In the genomic region with DNA sequence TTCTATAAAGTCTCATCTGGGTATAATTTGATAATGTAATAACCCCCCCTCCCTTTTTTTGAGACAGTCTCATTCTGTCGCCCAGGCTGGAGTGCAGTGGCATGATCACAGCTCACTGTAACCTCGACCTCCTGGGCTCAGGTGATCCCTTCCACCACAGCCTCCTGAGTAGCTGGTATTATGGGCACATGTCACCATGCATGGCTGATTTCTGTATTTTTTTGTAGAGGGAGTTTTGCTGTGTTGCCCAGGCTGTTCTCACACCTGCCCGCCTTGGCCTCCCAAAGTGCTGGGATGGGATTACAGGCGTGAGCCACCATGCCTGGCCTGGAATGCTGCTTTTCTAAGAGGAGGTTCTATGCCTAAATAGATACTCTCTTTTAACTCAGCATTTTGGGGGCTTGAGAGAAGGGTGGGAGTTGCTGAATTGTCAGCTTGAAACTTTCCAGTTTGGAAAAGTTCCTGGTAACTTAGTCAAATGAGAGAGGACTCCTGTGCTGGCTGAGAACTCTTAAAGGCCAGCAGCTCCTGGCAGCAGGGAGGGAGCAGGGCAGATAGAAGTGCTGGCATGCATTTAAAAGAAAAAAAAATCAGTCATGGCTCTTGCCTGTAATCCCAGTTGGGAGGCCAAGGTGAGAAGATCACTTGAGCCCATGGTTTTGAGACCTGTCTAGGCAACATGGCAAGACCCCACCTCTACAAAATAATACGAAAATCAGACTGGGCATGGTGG, we compare ENCODE assay signal across 13 cellular contexts. TPM values are rescaled to one million over a fixed set of nuclear protein-coding genes. Genes with fewer than 3 reads are reported as not detected.
DNase-seq lines count a peak whose midpoint lies in the region; ATAC-seq, FAIRE-seq and TF ChIP-seq lines count a peak whose summit lies in the region.
"Had no signal": no experiment of that assay in that cellular context is flagged by ENCODE, and none has a peak within 500 bp of the region (broad histone marks: within the 10 kb centered on the region; RNA-seq: fewer than 3 reads in every experiment).

No MANE protein-coding gene starts in this region.

- no peak overlapping the region for H3K27ac Mint-ChIP-seq in GM23338
- peak overlapping the region; percentile 76 for H3K27ac Mint-ChIP-seq in endodermal cell
- peak overlapping the region in 9 of 10 donors; percentile 4 to 85 (median 56) for H3K27ac Mint-ChIP-seq in naive thymus-derived CD8-positive, alpha-beta T cell
- H3K27ac Mint-ChIP-seq: activated naive CD4-positive, alpha-beta T cell treated with anti-CD3 and anti-CD28 coated beads, Interleukin-2, amount 50 U/mL, for 24 hours; CD8-positive, alpha-beta T cell had no signal

- H3K4me3 ChIP-seq in GM23338 (no peak overlapping the region), endodermal cell (ENCODE audit: low read length) (peak overlapping the region; percentile 81)
- H3K4me3 ChIP-seq: colonic mucosa, MG63 had no signal

- peak; percentile 23 for DNase-seq in COLO668 (lab: John Stamatoyannopoulos, UW; ENCODE audit: unreplicated experiment)
- no peak for DNase-seq in GM23338 (ENCODE audit: low spot score)
- DNase-seq in endodermal cell = no peak
- no peak for DNase-seq in naive thymus-derived CD8-positive, alpha-beta T cell
- DNase-seq in D341Med (ENCODE audit: low spot score) = no peak
- DNase-seq in SHP77 (lab: John Stamatoyannopoulos, UW) = no peak
- no peak for DNase-seq in left lobe of liver (ENCODE audit: low spot score)
- DNase-seq in H54 (ENCODE audit: insufficient read length, low spot score) = no peak
- DNase-seq: CD8-positive, alpha-beta T cell; colonic mucosa; MG63; SW 1271 had no signal

- H3K79me2 ChIP-seq in GM23338 (replicated peaks; ENCODE audit: insufficient read depth) = peaks cover 80% of the 10 kb centered on the region

- H2AFZ ChIP-seq in GM23338 = no peak overlapping the region

- no peaks in the 10 kb centered on the region for H3K9me2 ChIP-seq in GM23338 (ENCODE audit: insufficient read depth)

- H3F3A ChIP-seq in GM23338 (replicated peaks; ENCODE audit: low read depth) = no peaks in the 10 kb centered on the region

- no peak for FAIRE-seq in H54 (lab: Jason Lieb, UNC)

- TF ChIP-seq POLR2A in H54 (IDR thresholded peaks at IDR 0.05; ENCODE audit: low read depth, low read length) = no peak

- ATAC-seq in GM23338 = no peak; the same call in 2 of the 3 replicates
- no peak for ATAC-seq in naive thymus-derived CD8-positive, alpha-beta T cell
- ATAC-seq in left lobe of liver = no peak
- ATAC-seq: CD8-positive, alpha-beta T cell had no signal

- H3K9me3 Mint-ChIP-seq in GM23338 = no peaks in the 10 kb centered on the region
- no peaks in the 10 kb centered on the region for H3K9me3 Mint-ChIP-seq in endodermal cell
- no peaks in the 10 kb centered on the region for H3K9me3 Mint-ChIP-seq in naive thymus-derived CD8-positive, alpha-beta T cell
- H3K9me3 Mint-ChIP-seq: activated naive CD4-positive, alpha-beta T cell treated with anti-CD3 and anti-CD28 coated beads, Interleukin-2, amount 50 U/mL, for 24 hours; CD8-positive, alpha-beta T cell had no signal

- H3K36me3 Mint-ChIP-seq in GM23338 (ENCODE audit: low read depth) (peaks cover 30% of the 10 kb centered on the region; the same call in 2 of the 3 replicates), endodermal cell (ENCODE audit: low read depth) (peaks cover 74% of the 10 kb centered on the region)
- peaks cover 0 to 10% (median 4%) of the 10 kb centered on the region in 3 donors for H3K36me3 Mint-ChIP-seq in naive thymus-derived CD8-positive, alpha-beta T cell

- peaks cover 2% of the 10 kb centered on the region for H3K27me3 Mint-ChIP-seq in GM23338 (ENCODE audit: insufficient read depth, low read depth, poor library complexity)
- no peaks in the 10 kb centered on the region for H3K27me3 Mint-ChIP-seq in endodermal cell (ENCODE audit: insufficient read depth)
- no peaks in the 10 kb centered on the region for H3K27me3 Mint-ChIP-seq in naive thymus-derived CD8-positive, alpha-beta T cell
- H3K27me3 Mint-ChIP-seq: activated naive CD4-positive, alpha-beta T cell treated with anti-CD3 and anti-CD28 coated beads, Interleukin-2, amount 50 U/mL, for 24 hours had no signal

- H3K4me2 ChIP-seq in GM23338 = no peak overlapping the region

- POLR2A ChIA-PET in naive thymus-derived CD8-positive, alpha-beta T cell (lab: Charles Lee) = interaction anchor here (0.5 to 0.6 kb wide), 2 partner anchors 27 kb away, joined by 3 to 4 read pairs; no protein-coding TSS in a partner anchor

- peak overlapping the region; percentile 56 for H3K9ac ChIP-seq in endodermal cell (ENCODE audit: extremely low read depth, low read length, poor library complexity, severe bottlenecking)

- H3K27ac ChIP-seq in GM23338 (ENCODE audit: low read depth) (0 out of 2 replicates have a peak overlapping the region, but pooled peaks have one; percentile 59), endodermal cell (ENCODE audit: low read depth, low read length) (no peak overlapping the region)
- H3K27ac ChIP-seq: colonic mucosa had no signal

- H3K9me3 ChIP-seq in endodermal cell (ENCODE audit: control insufficient read depth, low read length) = no peaks in the 10 kb centered on the region
- H3K9me3 ChIP-seq: colonic mucosa, MG63 had no signal

- H3K4me1 ChIP-seq in GM23338 (ENCODE audit: insufficient read depth) = peaks cover 8% of the 10 kb centered on the region; the same call in 1 of the 2 replicates
- peaks cover 5% of the 10 kb centered on the region for H3K4me1 ChIP-seq in endodermal cell (ENCODE audit: control insufficient read depth, insufficient read depth, low read length)
- H3K4me1 ChIP-seq: colonic mucosa had no signal

- peaks cover 56% of the 10 kb centered on the region for H4K20me1 ChIP-seq in GM23338 (replicated peaks; ENCODE audit: insufficient read depth)

- 91 to 92% methylated on average over 3 to 5 of the region's 5 CpGs for WGBS in endodermal cell (ENCODE audit: insufficient coverage in 1 of 2, insufficient read length in 1 of 2), 2 experiments

- TF ChIP-seq CTCF in GM23338 (conservative IDR thresholded peaks at IDR 0.05; ENCODE audit: low read depth in 2 of 2) = no peak
- TF ChIP-seq CTCF in endodermal cell (conservative IDR thresholded peaks at IDR 0.05) = no peak

- H3K36me3 ChIP-seq in GM23338 (ENCODE audit: insufficient read depth) (peaks cover 9% of the 10 kb centered on the region; the same call in 1 of the 2 replicates), endodermal cell (ENCODE audit: control insufficient read depth, insufficient read depth, low read length) (peaks cover 85% of the 10 kb centered on the region)
- H3K36me3 ChIP-seq: colonic mucosa had no signal

- H3K27me3 ChIP-seq in GM23338 (ENCODE audit: insufficient read depth) = no peaks in the 10 kb centered on the region
- H3K27me3 ChIP-seq in endodermal cell (ENCODE audit: control insufficient read depth, insufficient read depth, low read length, poor library complexity, severe bottlenecking) = no peaks in the 10 kb centered on the region
- H3K27me3 ChIP-seq: colonic mucosa, MG63 had no signal

- H3K4me1 Mint-ChIP-seq in GM23338 = peaks cover 9% of the 10 kb centered on the region
- peaks cover 7% of the 10 kb centered on the region for H3K4me1 Mint-ChIP-seq in endodermal cell
- H3K4me1 Mint-ChIP-seq in naive thymus-derived CD8-positive, alpha-beta T cell = peaks cover 15 to 53% (median 34%) of the 10 kb centered on the region in 4 donors

- H3K4me3 Mint-ChIP-seq in GM23338 = no peak overlapping the region
- peak overlapping the region; percentile 18 for H3K4me3 Mint-ChIP-seq in endodermal cell
- H3K4me3 Mint-ChIP-seq in naive thymus-derived CD8-positive, alpha-beta T cell = no peak overlapping the region
- H3K4me3 Mint-ChIP-seq: activated naive CD4-positive, alpha-beta T cell treated with anti-CD3 and anti-CD28 coated beads, Interleukin-2, amount 50 U/mL, for 24 hours; CD8-positive, alpha-beta T cell had no signal

TF ChIP-seq in GM23338, 12 proteins besides CTCF, POLR2A, EP300 and RAD21:
- TF ChIP-seq JUNB (IDR thresholded peaks at IDR 0.05; ENCODE audit: unreplicated experiment) = no peak
- TF ChIP-seq EZH2phosphoT487 (IDR thresholded peaks at IDR 0.05; ENCODE audit: unreplicated experiment) = no peak
- TF ChIP-seq NANOG (IDR thresholded peaks at IDR 0.05; ENCODE audit: borderline replicate concordance) = no peak
- no peak for TF ChIP-seq STAT1 (IDR thresholded peaks at IDR 0.05; ENCODE audit: unreplicated experiment)
- no peak for TF ChIP-seq ETS1 (IDR thresholded peaks at IDR 0.05)
- no peak for TF ChIP-seq CREB1 (CRISPR knock-in tag; IDR thresholded peaks at IDR 0.05; ENCODE audit: low read depth)
- no peak for TF ChIP-seq EZH2 (IDR thresholded peaks at IDR 0.05; ENCODE audit: low read depth, unreplicated experiment)
- no peak for TF ChIP-seq ZNF114 (CRISPR knock-in tag; IDR thresholded peaks at IDR 0.05)
- no peak for TF ChIP-seq POLR2AphosphoS5 (IDR thresholded peaks at IDR 0.05; ENCODE audit: low read depth)

RNA-seq across cellular contexts. Expression of gene NUDT4, which starts 13.0 kb away (rescaled TPM):
- total RNA-seq in GM23338 (2014; rRNA removed; shearing (Covaris generic)) = 67.2 and 69.7 TPM in 2 replicates
- 29.5 and 32.3 TPM in 2 replicates for polyA plus RNA-seq in GM23338 (2016; fragmentation: Nextera tagmentation; extraction: Ambion mirVana)
- 100 to 1,000 TPM; 334 to 453 TPM for total RNA-seq in endodermal cell
- 125 TPM for polyA plus RNA-seq in endodermal cell (2013, experiment 1 of 2)
- 149 TPM for polyA plus RNA-seq in endodermal cell (2013, experiment 2 of 2)
- 10 to 100 TPM; 52.0 to 55.5 TPM for total RNA-seq in naive thymus-derived CD8-positive, alpha-beta T cell
- 10 to 100 TPM; 38.0 to 47.8 (median 38.1) TPM for polyA plus RNA-seq in naive thymus-derived CD8-positive, alpha-beta T cell
- total RNA-seq in left lobe of liver = 17.6 TPM

RNA-seq across cellular contexts. Expression of gene UBE2N, which starts 51.0 kb away (rescaled TPM):
- total RNA-seq in GM23338 (2014; rRNA removed; shearing (Covaris generic)) = 134 and 154 TPM in 2 replicates
- 328 and 385 TPM in 2 replicates for polyA plus RNA-seq in GM23338 (2016; fragmentation: Nextera tagmentation; extraction: Ambion mirVana)
- 100 to 1,000 TPM; 177 to 179 TPM for total RNA-seq in endodermal cell
- polyA plus RNA-seq in endodermal cell (2013, experiment 1 of 2) = 161 TPM
- polyA plus RNA-seq in endodermal cell (2013, experiment 2 of 2) = 165 TPM
- 10 to 100 TPM; 66.8 to 73.4 TPM for total RNA-seq in naive thymus-derived CD8-positive, alpha-beta T cell
- 100 to 1,000 TPM; 117 to 123 (median 118) TPM for polyA plus RNA-seq in naive thymus-derived CD8-positive, alpha-beta T cell
- total RNA-seq in left lobe of liver = 25.1 TPM
